ENCODE assay signal across 21 cellular contexts in genomic region chr1:235679005-235679404, GRCh38. TPM values are rescaled to one million over a fixed set of nuclear protein-coding genes. Genes with fewer than 3 reads are reported as not detected.
"Had no signal": no experiment of that assay in that cellular context is flagged by ENCODE, and none has a peak within 500 bp of the region (broad histone marks: within the 10 kb centered on the region; RNA-seq: fewer than 3 reads in every experiment).

No MANE protein-coding gene starts in this region.

- H3K9me3 ChIP-seq: gastrocnemius medialis, right atrium auricular region, uterus had no signal

- H3K4me1 ChIP-seq: esophagus muscularis mucosa, gastrocnemius medialis, heart right ventricle, right atrium auricular region, upper lobe of left lung, uterus had no signal

- DNase-seq: cortex of kidney; dorsolateral prefrontal cortex; effector CD8-positive, alpha-beta T cell; gastrocnemius medialis; heart right ventricle; left cardiac atrium; mesendoderm; naive thymus-derived CD4-positive, alpha-beta T cell; nephron progenitor cell; posterior cingulate gyrus; small intestine; stimulated activated CD4-positive, alpha-beta T cell treated with anti-CD3 and anti-CD28 coated beads, Interleukin-12 subunit alpha, Interleukin-12 subunit beta, amount 100 ng/mL, for 4 hours; stimulated activated naive CD4-positive, alpha-beta T cell; upper lobe of left lung; uterus had no signal

- H3K27ac ChIP-seq: dorsolateral prefrontal cortex, esophagus muscularis mucosa, gastrocnemius medialis, heart right ventricle, right atrium auricular region, upper lobe of left lung, uterus had no signal

- H3K4me3 Mint-ChIP-seq: naive thymus-derived CD4-positive, alpha-beta T cell; nephron progenitor cell had no signal

- FAIRE-seq: endometrium, keratinocyte had no signal

- H3K27me3 Mint-ChIP-seq: naive thymus-derived CD4-positive, alpha-beta T cell had no signal

- ATAC-seq: gastrocnemius medialis; heart right ventricle; left cardiac atrium; naive thymus-derived CD4-positive, alpha-beta T cell had no signal

- H3K27ac Mint-ChIP-seq: naive thymus-derived CD4-positive, alpha-beta T cell; nephron progenitor cell had no signal

- H3K27me3 ChIP-seq: dorsolateral prefrontal cortex, esophagus muscularis mucosa, gastrocnemius medialis, heart right ventricle, right atrium auricular region, upper lobe of left lung, uterus had no signal

- H3K36me3 ChIP-seq: uterus had no signal

- H3K4me3 ChIP-seq: dorsolateral prefrontal cortex, esophagus muscularis mucosa, gastrocnemius medialis, heart right ventricle, right atrium auricular region, upper lobe of left lung, uterus had no signal

RNA-seq across cellular contexts. Expression of gene GNG4, which starts 29.4 kb away (rescaled TPM):
- total RNA-seq: gastrocnemius medialis, pulmonary artery endothelial cell, right atrium auricular region had no signal
- polyA plus RNA-seq: liver; naive thymus-derived CD4-positive, alpha-beta T cell had no signal
